Comparison of ENCODE assay signal across 1 cellular context in the genomic region with DNA sequence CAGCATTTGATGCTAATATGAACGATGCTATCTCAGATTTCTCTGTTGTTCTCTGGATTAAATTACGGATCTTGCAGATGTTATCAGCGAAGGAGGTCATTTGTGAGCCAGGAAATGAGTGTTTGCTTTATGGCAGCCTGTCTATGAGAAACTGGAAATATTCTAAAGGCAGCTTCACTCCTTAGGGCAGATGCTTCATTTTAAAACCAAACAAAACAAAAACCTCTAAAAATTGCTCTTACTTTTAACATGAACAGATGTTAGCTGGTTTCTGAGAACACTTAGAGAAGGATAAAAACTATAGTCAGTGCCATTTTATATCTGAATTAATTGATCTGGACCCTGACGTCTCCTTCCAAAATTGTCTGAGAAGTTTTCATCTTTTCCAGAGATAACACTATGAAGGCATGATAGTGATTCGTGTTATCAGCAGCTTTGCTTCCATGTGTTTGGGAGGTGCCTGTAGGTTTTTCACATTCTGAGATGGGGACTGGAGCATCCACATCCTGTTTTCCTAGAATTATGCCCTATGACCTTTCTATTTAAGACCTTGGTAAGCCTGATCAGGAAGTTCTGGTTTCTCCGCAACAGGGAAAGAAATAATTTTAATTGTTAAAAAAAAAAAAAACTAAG.
TF ChIP-seq lines count a peak whose summit lies in the region.

No MANE protein-coding gene starts in this region.

TF ChIP-seq in SK-N-SH, 30 proteins besides CTCF, POLR2A, EP300 and RAD21 (continued from another document):
- TF ChIP-seq, protein P1, sequence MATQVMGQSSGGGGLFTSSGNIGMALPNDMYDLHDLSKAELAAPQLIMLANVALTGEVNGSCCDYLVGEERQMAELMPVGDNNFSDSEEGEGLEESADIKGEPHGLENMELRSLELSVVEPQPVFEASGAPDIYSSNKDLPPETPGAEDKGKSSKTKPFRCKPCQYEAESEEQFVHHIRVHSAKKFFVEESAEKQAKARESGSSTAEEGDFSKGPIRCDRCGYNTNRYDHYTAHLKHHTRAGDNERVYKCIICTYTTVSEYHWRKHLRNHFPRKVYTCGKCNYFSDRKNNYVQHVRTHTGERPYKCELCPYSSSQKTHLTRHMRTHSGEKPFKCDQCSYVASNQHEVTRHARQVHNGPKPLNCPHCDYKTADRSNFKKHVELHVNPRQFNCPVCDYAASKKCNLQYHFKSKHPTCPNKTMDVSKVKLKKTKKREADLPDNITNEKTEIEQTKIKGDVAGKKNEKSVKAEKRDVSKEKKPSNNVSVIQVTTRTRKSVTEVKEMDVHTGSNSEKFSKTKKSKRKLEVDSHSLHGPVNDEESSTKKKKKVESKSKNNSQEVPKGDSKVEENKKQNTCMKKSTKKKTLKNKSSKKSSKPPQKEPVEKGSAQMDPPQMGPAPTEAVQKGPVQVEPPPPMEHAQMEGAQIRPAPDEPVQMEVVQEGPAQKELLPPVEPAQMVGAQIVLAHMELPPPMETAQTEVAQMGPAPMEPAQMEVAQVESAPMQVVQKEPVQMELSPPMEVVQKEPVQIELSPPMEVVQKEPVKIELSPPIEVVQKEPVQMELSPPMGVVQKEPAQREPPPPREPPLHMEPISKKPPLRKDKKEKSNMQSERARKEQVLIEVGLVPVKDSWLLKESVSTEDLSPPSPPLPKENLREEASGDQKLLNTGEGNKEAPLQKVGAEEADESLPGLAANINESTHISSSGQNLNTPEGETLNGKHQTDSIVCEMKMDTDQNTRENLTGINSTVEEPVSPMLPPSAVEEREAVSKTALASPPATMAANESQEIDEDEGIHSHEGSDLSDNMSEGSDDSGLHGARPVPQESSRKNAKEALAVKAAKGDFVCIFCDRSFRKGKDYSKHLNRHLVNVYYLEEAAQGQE (IDR thresholded peaks at IDR 0.05; ENCODE audit: low read depth, low read length): no peak
- peak; percentile 37; the same call in 1 of the 2 replicates for TF ChIP-seq YY1 (IDR thresholded peaks at IDR 0.05; ENCODE audit: low read depth)
- peak; percentile 46; the same call in 1 of the 2 replicates for TF ChIP-seq ELF1 (IDR thresholded peaks at IDR 0.05)
- TF ChIP-seq, protein P2, sequence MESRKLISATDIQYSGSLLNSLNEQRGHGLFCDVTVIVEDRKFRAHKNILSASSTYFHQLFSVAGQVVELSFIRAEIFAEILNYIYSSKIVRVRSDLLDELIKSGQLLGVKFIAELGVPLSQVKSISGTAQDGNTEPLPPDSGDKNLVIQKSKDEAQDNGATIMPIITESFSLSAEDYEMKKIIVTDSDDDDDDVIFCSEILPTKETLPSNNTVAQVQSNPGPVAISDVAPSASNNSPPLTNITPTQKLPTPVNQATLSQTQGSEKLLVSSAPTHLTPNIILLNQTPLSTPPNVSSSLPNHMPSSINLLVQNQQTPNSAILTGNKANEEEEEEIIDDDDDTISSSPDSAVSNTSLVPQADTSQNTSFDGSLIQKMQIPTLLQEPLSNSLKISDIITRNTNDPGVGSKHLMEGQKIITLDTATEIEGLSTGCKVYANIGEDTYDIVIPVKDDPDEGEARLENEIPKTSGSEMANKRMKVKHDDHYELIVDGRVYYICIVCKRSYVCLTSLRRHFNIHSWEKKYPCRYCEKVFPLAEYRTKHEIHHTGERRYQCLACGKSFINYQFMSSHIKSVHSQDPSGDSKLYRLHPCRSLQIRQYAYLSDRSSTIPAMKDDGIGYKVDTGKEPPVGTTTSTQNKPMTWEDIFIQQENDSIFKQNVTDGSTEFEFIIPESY (IDR thresholded peaks at IDR 0.05; ENCODE audit: borderline replicate concordance, low read depth): no peak
- TF ChIP-seq, protein P3, sequence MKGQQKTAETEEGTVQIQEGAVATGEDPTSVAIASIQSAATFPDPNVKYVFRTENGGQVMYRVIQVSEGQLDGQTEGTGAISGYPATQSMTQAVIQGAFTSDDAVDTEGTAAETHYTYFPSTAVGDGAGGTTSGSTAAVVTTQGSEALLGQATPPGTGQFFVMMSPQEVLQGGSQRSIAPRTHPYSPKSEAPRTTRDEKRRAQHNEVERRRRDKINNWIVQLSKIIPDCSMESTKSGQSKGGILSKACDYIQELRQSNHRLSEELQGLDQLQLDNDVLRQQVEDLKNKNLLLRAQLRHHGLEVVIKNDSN (IDR thresholded peaks at IDR 0.05; ENCODE audit: borderline replicate concordance, low read depth): peak; percentile 27; the same call in 1 of the 2 replicates
- TF ChIP-seq RXRA (IDR thresholded peaks at IDR 0.05; ENCODE audit: borderline replicate concordance, low read depth): peak; percentile 91
- TF ChIP-seq, protein P4, sequence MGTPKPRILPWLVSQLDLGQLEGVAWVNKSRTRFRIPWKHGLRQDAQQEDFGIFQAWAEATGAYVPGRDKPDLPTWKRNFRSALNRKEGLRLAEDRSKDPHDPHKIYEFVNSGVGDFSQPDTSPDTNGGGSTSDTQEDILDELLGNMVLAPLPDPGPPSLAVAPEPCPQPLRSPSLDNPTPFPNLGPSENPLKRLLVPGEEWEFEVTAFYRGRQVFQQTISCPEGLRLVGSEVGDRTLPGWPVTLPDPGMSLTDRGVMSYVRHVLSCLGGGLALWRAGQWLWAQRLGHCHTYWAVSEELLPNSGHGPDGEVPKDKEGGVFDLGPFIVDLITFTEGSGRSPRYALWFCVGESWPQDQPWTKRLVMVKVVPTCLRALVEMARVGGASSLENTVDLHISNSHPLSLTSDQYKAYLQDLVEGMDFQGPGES (IDR thresholded peaks at IDR 0.05; ENCODE audit: low read depth, low read length): no peak
- TF ChIP-seq NFIC (IDR thresholded peaks at IDR 0.05; ENCODE audit: borderline replicate concordance): peak; percentile 82
- peak; percentile 69; the same call in 1 of the 2 replicates for TF ChIP-seq RCOR1 (IDR thresholded peaks at IDR 0.05; ENCODE audit: low read length)
- peak; percentile 76 for TF ChIP-seq JUND (IDR thresholded peaks at IDR 0.05)
- TF ChIP-seq, protein P5, sequence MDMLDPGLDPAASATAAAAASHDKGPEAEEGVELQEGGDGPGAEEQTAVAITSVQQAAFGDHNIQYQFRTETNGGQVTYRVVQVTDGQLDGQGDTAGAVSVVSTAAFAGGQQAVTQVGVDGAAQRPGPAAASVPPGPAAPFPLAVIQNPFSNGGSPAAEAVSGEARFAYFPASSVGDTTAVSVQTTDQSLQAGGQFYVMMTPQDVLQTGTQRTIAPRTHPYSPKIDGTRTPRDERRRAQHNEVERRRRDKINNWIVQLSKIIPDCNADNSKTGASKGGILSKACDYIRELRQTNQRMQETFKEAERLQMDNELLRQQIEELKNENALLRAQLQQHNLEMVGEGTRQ (IDR thresholded peaks at IDR 0.05; ENCODE audit: borderline replicate concordance, low read depth, low read length): no peak
- TF ChIP-seq EZH2phosphoT487 (IDR thresholded peaks at IDR 0.05; ENCODE audit: borderline replicate concordance, low read depth): no peak
